In genomic region chr1:2530501-2531361, GRCh38 we compare ENCODE assay signal across 9 cellular contexts. TPM values are rescaled to one million over a fixed set of nuclear protein-coding genes. Genes with fewer than 3 reads are reported as not detected.
DNase-seq lines count a peak whose midpoint lies in the region; ATAC-seq and TF ChIP-seq lines count a peak whose summit lies in the region.
"Had no signal": no experiment of that assay in that cellular context is flagged by ENCODE, and none has a peak within 500 bp of the region (broad histone marks: within the 10 kb centered on the region; RNA-seq: fewer than 3 reads in every experiment).

No MANE protein-coding gene starts in this region.

- H3K79me2 ChIP-seq in parathyroid adenoma: peaks cover 1% of the 10 kb centered on the region

- DNase-seq in DMS153 (lab: John Stamatoyannopoulos, UW): peak; percentile 76
- DNase-seq in MG63: peak; percentile 64
- peak; percentile 59 to 68 for DNase-seq in breast epithelium (ENCODE audit: low spot score in 2 of 2)
- no peak for DNase-seq in SHP77 treated with DMSO at 0.1 percent for 48 hours (lab: John Stamatoyannopoulos, UW)
- no peak for DNase-seq in islet precursor cell
- DNase-seq in midbrain (lab: John Stamatoyannopoulos, UW): no peak

- H3K9me3 ChIP-seq in MG63 (no peaks in the 10 kb centered on the region), breast epithelium (no peaks in the 10 kb centered on the region), parathyroid adenoma (ENCODE audit: control insufficient read depth, low read length) (no peaks in the 10 kb centered on the region)

- TF ChIP-seq CTCF in breast epithelium (IDR thresholded peaks at IDR 0.05) (no peak), parathyroid adenoma (IDR thresholded peaks at IDR 0.05) (no peak)

- H2AFZ ChIP-seq in parathyroid adenoma: peak overlapping the region; percentile 33

- TF ChIP-seq POLR2A in breast epithelium (IDR thresholded peaks at IDR 0.05): no peak

- intact Hi-C loops in breast epithelium (cut with DNase I; ENCODE audit: low total_unique reads): no loop called here

- no peaks in the 10 kb centered on the region for H3K36me3 ChIP-seq in MG63
- no peaks in the 10 kb centered on the region for H3K36me3 ChIP-seq in breast epithelium
- H3K36me3 ChIP-seq in parathyroid adenoma (ENCODE audit: control insufficient read depth, insufficient read depth, low read length): no peaks in the 10 kb centered on the region

- no peak overlapping the region for H3K9ac ChIP-seq in parathyroid adenoma

- H3K4me2 ChIP-seq in parathyroid adenoma (ENCODE audit: low read length): peak overlapping the region; percentile 40

- H3K4me1 ChIP-seq in breast epithelium (peaks cover 41 to 51% of the 10 kb centered on the region in 2 donors), parathyroid adenoma (peaks cover 3% of the 10 kb centered on the region)

- H3K27me3 ChIP-seq in MG63: no peaks in the 10 kb centered on the region
- peaks cover 0 to 38% of the 10 kb centered on the region in 2 donors for H3K27me3 ChIP-seq in breast epithelium
- H3K27me3 ChIP-seq in parathyroid adenoma (ENCODE audit: control insufficient read depth, insufficient read depth, low read length): no peaks in the 10 kb centered on the region

- H3K27ac ChIP-seq in breast epithelium (peak overlapping the region in 1 of 2 donors; percentile 34), parathyroid adenoma (no peak overlapping the region)

- H3K4me3 ChIP-seq in MG63 (no peak overlapping the region), breast epithelium (peak overlapping the region in 2 of 3 donors; percentile 39 to 67), parathyroid adenoma (ENCODE audit: low read depth, low read length) (no peak overlapping the region)

- no peak for ATAC-seq in GM21786 (IDR thresholded peaks at IDR 0.05; ENCODE audit: unreplicated experiment)

RNA-seq across cellular contexts. Expression of gene HES5, which starts 0.7 kb away (rescaled TPM):
- not detected in 2 replicates for total RNA-seq in MG63 (2014; rRNA removed; shearing (Covaris generic); ENCODE audit: low replicate concordance)
- not detected for total RNA-seq in breast epithelium
- total RNA-seq: mononuclear cell had no signal

RNA-seq across cellular contexts. Expression of gene PANK4, which starts 4.3 kb away (rescaled TPM):
- 16.6 and 17.3 TPM in 2 replicates for total RNA-seq in MG63 (2014; rRNA removed; shearing (Covaris generic); ENCODE audit: low replicate concordance)
- 10 to 100 TPM; 16.5 to 32.8 (median 31.3) TPM for total RNA-seq in breast epithelium

RNA-seq across cellular contexts. Expression of gene TNFRSF14, which starts 25.4 kb away (rescaled TPM):
- 0.15 and 4.5 TPM in 2 replicates for total RNA-seq in MG63 (2014; rRNA removed; shearing (Covaris generic); ENCODE audit: low replicate concordance)
- total RNA-seq in breast epithelium: 10 to 100 TPM; 55.8 to 75.8 (median 67.8) TPM

RNA-seq across cellular contexts. Expression of gene PLCH2, which starts 54.6 kb away (rescaled TPM):
- total RNA-seq in MG63 (2014; rRNA removed; shearing (Covaris generic); ENCODE audit: low replicate concordance): not detected in 2 replicates
- 10 to 100 TPM in 2 of 3 donors, under 1 TPM in 1; 0.16 to 12.0 (median 10.2) TPM for total RNA-seq in breast epithelium

RNA-seq across cellular contexts. Expression of gene PRXL2B, which starts 55.8 kb away (rescaled TPM):
- 9.6 and 12.3 TPM in 2 replicates for total RNA-seq in MG63 (2014; rRNA removed; shearing (Covaris generic); ENCODE audit: low replicate concordance)
- total RNA-seq in breast epithelium: 10 to 100 TPM in 2 of 3 donors, 1 to 10 TPM in 1; 4.8 to 15.8 (median 14.4) TPM

Comparison
In these comparisons a context has a peak if more than half of its experiments do, and no peak if none do; other contexts are left out.
1. DNase-seq: peak in DMS153 (single experiment), MG63 (single experiment) and breast epithelium (2 of 2); none in SHP77 treated with DMSO at 0.1 percent for 48 hours (single experiment), islet precursor cell (single experiment) and midbrain (single experiment).
2. H3K4me3 ChIP-seq: peak in breast epithelium (2 of 3); none in MG63 (single experiment) and parathyroid adenoma (single experiment).
3. RNA of gene TNFRSF14, which starts 25.4 kb away (total RNA-seq): 55.8 to 75.8 TPM in breast epithelium; 0.15 to 4.5 TPM in MG63; every median in the first group is over 10 times any median in the second.